In genomic region chr7:114217026-114217425, GRCh38 we compare ENCODE assay signal across 19 cellular contexts.
DNase-seq lines count a peak whose midpoint lies in the region; ATAC-seq, FAIRE-seq and TF ChIP-seq lines count a peak whose summit lies in the region.
"Had no signal": no experiment of that assay in that cellular context is flagged by ENCODE, and none has a peak within 500 bp of the region (broad histone marks: within the 10 kb centered on the region; RNA-seq: fewer than 3 reads in every experiment).

No MANE protein-coding gene starts in this region.

- H2AFZ ChIP-seq in OCI-LY1 (ENCODE audit: low read length): no peak overlapping the region

- intact Hi-C loops in upper lobe of right lung (cut with DNase I) (no loop called here), vagina (cut with DNase I) (no loop called here)

- ATAC-seq in upper lobe of right lung: no peak

- no peaks in the 10 kb centered on the region for H4K20me1 ChIP-seq in OCI-LY1 (ENCODE audit: insufficient read depth, low read length)

- H3K9me2 ChIP-seq in OCI-LY1 (ENCODE audit: low read depth, low read length): no peaks in the 10 kb centered on the region

- no peak overlapping the region for H3K4me2 ChIP-seq in OCI-LY1 (ENCODE audit: low read length)

- DNase-seq in ACHN (peak; percentile 48), HTR-8/SVneo (ENCODE audit: insufficient read length, low spot score) (no peak), germinal center (ENCODE audit: low spot score) (no peak), upper lobe of right lung (no peak), vagina (ENCODE audit: extremely low spot score in 2 of 2) (no peak)
- DNase-seq: BE2C; dorsolateral prefrontal cortex; EL; foreskin melanocyte; islet precursor cell; NCI-H1092 treated with DMSO at 0.1 percent for 48 hours; NCI-H510A; SHP77; stimulated activated CD4-positive, alpha-beta T cell treated with anti-CD3 and anti-CD28 coated beads, Interleukin-2, amount 100 ng/mL, for 48 hours; T1000 had no signal

- H3K79me2 ChIP-seq in OCI-LY1 (ENCODE audit: insufficient read depth, low read length): no peaks in the 10 kb centered on the region

- H3K27ac ChIP-seq in OCI-LY1 (ENCODE audit: low read depth, low read length, poor library complexity, severe bottlenecking) (no peak overlapping the region), upper lobe of right lung (no peak overlapping the region), vagina (no peak overlapping the region)
- H3K27ac ChIP-seq: dorsolateral prefrontal cortex had no signal

- in situ Hi-C loops in ACHN (cut with HindIII; ENCODE audit: low pct_ligation_motif_present, low pct_unique_long_range_greater_than_20kb, low sequenced_read_pairs): no loop called here

- H3K4me3 ChIP-seq in OCI-LY1 (ENCODE audit: low read depth, low read length, poor library complexity, severe bottlenecking) (no peak overlapping the region), upper lobe of right lung (no peak overlapping the region), vagina (no peak overlapping the region)
- H3K4me3 ChIP-seq: dorsolateral prefrontal cortex had no signal

- no peak for TF ChIP-seq POLR2A in vagina (IDR thresholded peaks at IDR 0.05)

- FAIRE-seq in endometrium (lab: Jason Lieb, UNC) (peak; percentile 18), HTR-8/SVneo (lab: Jason Lieb, UNC) (no peak)
- FAIRE-seq: urothelium cell line had no signal

- no peaks in the 10 kb centered on the region for H3F3A ChIP-seq in OCI-LY1 (ENCODE audit: insufficient read depth, low read length)

- peak; percentile 6 for TF ChIP-seq CTCF in GM12873 (IDR thresholded peaks at IDR 0.05; ENCODE audit: insufficient read depth, low read depth, low read length, missing control alignments)
- peak; percentile 50 for TF ChIP-seq CTCF in OCI-LY1 (IDR thresholded peaks at IDR 0.05; ENCODE audit: low read length)
- TF ChIP-seq CTCF in upper lobe of right lung (IDR thresholded peaks at IDR 0.05): no peak
- no peak for TF ChIP-seq CTCF in vagina (IDR thresholded peaks at IDR 0.05)

- no peaks in the 10 kb centered on the region for H3K9me3 ChIP-seq in OCI-LY1 (ENCODE audit: low read length)
- H3K9me3 ChIP-seq in upper lobe of right lung: no peaks in the 10 kb centered on the region
- H3K9me3 ChIP-seq in vagina: no peaks in the 10 kb centered on the region
- H3K9me3 ChIP-seq: BE2C had no signal

- H3K27me3 ChIP-seq in OCI-LY1 (ENCODE audit: insufficient read depth, low read length) (no peaks in the 10 kb centered on the region), upper lobe of right lung (no peaks in the 10 kb centered on the region), vagina (no peaks in the 10 kb centered on the region)
- H3K27me3 ChIP-seq: BE2C had no signal

- H3K9ac ChIP-seq in OCI-LY1 (ENCODE audit: low read length): no peak overlapping the region

- H3K4me1 ChIP-seq in OCI-LY1 (ENCODE audit: insufficient read depth, low read length, severe bottlenecking) (no peaks in the 10 kb centered on the region), upper lobe of right lung (no peaks in the 10 kb centered on the region), vagina (no peaks in the 10 kb centered on the region)
- H3K4me1 ChIP-seq: BE2C had no signal

- no peaks in the 10 kb centered on the region for H3K36me3 ChIP-seq in OCI-LY1 (ENCODE audit: insufficient read depth, low read length)
- H3K36me3 ChIP-seq in upper lobe of right lung: no peaks in the 10 kb centered on the region
- H3K36me3 ChIP-seq in vagina: no peaks in the 10 kb centered on the region
- H3K36me3 ChIP-seq: BE2C had no signal

Comparison
In these comparisons a context has a peak if more than half of its experiments do, and no peak if none do; other contexts are left out.
1. CTCF ChIP-seq: peak in GM12873 (single experiment) and OCI-LY1 (single experiment); none in upper lobe of right lung (single experiment) and vagina (0 of 3).